21 cellular contexts compared by ENCODE assay signal in genomic region chr20:3226864-3227263, GRCh38.
"Had no signal": no experiment of that assay in that cellular context is flagged by ENCODE, and none has a peak within 500 bp of the region (broad histone marks: within the 10 kb centered on the region; RNA-seq: fewer than 3 reads in every experiment).

No MANE protein-coding gene starts in this region.

- H3K4me3 Mint-ChIP-seq: activated CD8-positive, alpha-beta T cell treated with anti-CD3 and anti-CD28 coated beads, Interleukin-2, amount 10 ng/mL, durations not matched to agents 7 days and 5 days; activated naive CD4-positive, alpha-beta T cell treated with anti-CD3 and anti-CD28 coated beads for 36 hours; activated naive CD8-positive, alpha-beta T cell; activated T-helper 17 cell treated with anti-CD3 and anti-CD28 coated beads, Interleukin-2, amount 50 U/mL, for 72 hours; brain; T-helper 2 cell treated with Interferon-gamma antibody and Interleukin-4, amounts not matched to agents 5 μg/mL and 100 μg/mL, for 36 hours had no signal

- DNase-seq: activated CD4-positive, alpha-beta T cell treated with anti-CD3 and anti-CD28 coated beads for 48 hours; activated CD4-positive, alpha-beta T cell treated with anti-CD3 and anti-CD28 coated beads, Interleukin-2, amount 50 U/mL, for 4 hours; activated CD4-positive, CD25-positive, alpha-beta regulatory T cell treated with anti-CD3 and anti-CD28 coated beads, Interleukin-2, amount 50 U/mL, for 72 hours; activated CD8-positive, alpha-beta T cell treated with anti-CD3 and anti-CD28 coated beads, Interleukin-2, amount 10 ng/mL, durations not matched to agents 7 days and 5 days; activated gamma-delta T cell; activated naive CD4-positive, alpha-beta T cell treated with anti-CD3 and anti-CD28 coated beads for 36 hours; activated T-cell treated with anti-CD3 and anti-CD28 coated beads, Interleukin-2, amount 50 U/mL, for 48 hours; Kasumi-1; NCI-H1105 treated with DMSO at 0.1 percent for 48 hours; NCI-H1436 treated with DMSO at 0.1 percent for 48 hours; NCI-H187; NCI-H2081; NCI-H510A treated with DMSO at 0.1 percent for 48 hours; NCI-H69; PC-3; SK-N-SH; T-helper 1 cell had no signal

- H3K9me3 ChIP-seq: SK-N-SH had no signal

- H3K27me3 Mint-ChIP-seq: activated naive CD8-positive, alpha-beta T cell; activated T-helper 17 cell treated with anti-CD3 and anti-CD28 coated beads, Interleukin-2, amount 50 U/mL, for 72 hours had no signal

- H3K36me3 Mint-ChIP-seq: activated naive CD8-positive, alpha-beta T cell; brain had no signal

- H3K27ac Mint-ChIP-seq: activated CD8-positive, alpha-beta T cell treated with anti-CD3 and anti-CD28 coated beads, Interleukin-2, amount 10 ng/mL, durations not matched to agents 7 days and 5 days; activated naive CD4-positive, alpha-beta T cell treated with anti-CD3 and anti-CD28 coated beads for 36 hours; activated naive CD8-positive, alpha-beta T cell; activated T-helper 17 cell treated with anti-CD3 and anti-CD28 coated beads, Interleukin-2, amount 50 U/mL, for 72 hours; brain; T-helper 2 cell treated with Interferon-gamma antibody and Interleukin-4, amounts not matched to agents 5 μg/mL and 100 μg/mL, for 36 hours had no signal

- H3K4me1 Mint-ChIP-seq: activated T-helper 17 cell treated with anti-CD3 and anti-CD28 coated beads, Interleukin-2, amount 50 U/mL, for 72 hours; brain had no signal

- ATAC-seq: activated CD8-positive, alpha-beta T cell treated with anti-CD3 and anti-CD28 coated beads, Interleukin-2, amount 10 ng/mL, durations not matched to agents 7 days and 5 days; activated T-helper 17 cell treated with anti-CD3 and anti-CD28 coated beads, Interleukin-2, amount 50 U/mL, for 72 hours; PC-3 had no signal

- H3K9me3 Mint-ChIP-seq: activated naive CD4-positive, alpha-beta T cell treated with anti-CD3 and anti-CD28 coated beads for 36 hours; activated T-helper 17 cell treated with anti-CD3 and anti-CD28 coated beads, Interleukin-2, amount 50 U/mL, for 72 hours; brain; T-helper 2 cell treated with Interferon-gamma antibody and Interleukin-4, amounts not matched to agents 5 μg/mL and 100 μg/mL, for 36 hours had no signal
